ENCODE assay signal across 14 cellular contexts in genomic region chr2:38109732-38110181, GRCh38. TPM values are rescaled to one million over a fixed set of nuclear protein-coding genes. Genes with fewer than 3 reads are reported as not detected.
DNase-seq lines count a peak whose midpoint lies in the region; ATAC-seq, FAIRE-seq and TF ChIP-seq lines count a peak whose summit lies in the region.
"Had no signal": no experiment of that assay in that cellular context is flagged by ENCODE, and none has a peak within 500 bp of the region (broad histone marks: within the 10 kb centered on the region; RNA-seq: fewer than 3 reads in every experiment).

No MANE protein-coding gene starts in this region.

- H3K4me1 Mint-ChIP-seq in type B pancreatic cell (ENCODE audit: unreplicated experiment): peaks cover 71% of the 10 kb centered on the region

- H2AFZ ChIP-seq in GM23248: peak overlapping the region; percentile 20; the same call in 1 of the 2 replicates

- intact Hi-C loops in kidney (cut with DNase I): no loop called here
- intact Hi-C loops in A673 (cut with micrococcal nuclease; ENCODE audit: unreplicated experiment): no loop called here
- intact Hi-C loops in thyroid gland (cut with DNase I): no loop called here

- H3K9me3 Mint-ChIP-seq in type B pancreatic cell: peaks cover 28% of the 10 kb centered on the region
- H3K9me3 Mint-ChIP-seq: neural crest cell had no signal

- no peaks in the 10 kb centered on the region for H3K79me2 ChIP-seq in GM23248 (ENCODE audit: insufficient read depth)

- H3K27me3 ChIP-seq in GM23248 (replicated peaks; ENCODE audit: insufficient read depth) (no peaks in the 10 kb centered on the region), A673 (replicated peaks; ENCODE audit: insufficient read depth, low read depth, low read length, poor library complexity) (no peaks in the 10 kb centered on the region), thyroid gland (no peaks in the 10 kb centered on the region)

- ATAC-seq in SK-N-SH treated with all-trans-retinoic acid at 6 μM for 48 hours: peak; percentile 22; the same call in 2 of the 3 replicates
- ATAC-seq in GM21723 (IDR thresholded peaks at IDR 0.05; ENCODE audit: unreplicated experiment): no peak

- in situ Hi-C loops in GM23248 (cut with MboI): no loop called here

- CTCF ChIA-PET in A673 (lab: Charles Lee): no interaction called here

- H4K20me1 ChIP-seq in GM23248 (ENCODE audit: insufficient read depth): no peaks in the 10 kb centered on the region

- no peaks in the 10 kb centered on the region for H3K9me2 ChIP-seq in GM23248 (ENCODE audit: insufficient read depth)

- no peaks in the 10 kb centered on the region for H3K36me3 ChIP-seq in GM23248 (ENCODE audit: low read depth)
- H3K36me3 ChIP-seq in kidney (ENCODE audit: control insufficient read depth in 1 of 2, insufficient read depth in 2 of 2, low read length in 2 of 2): no peaks in the 10 kb centered on the region
- H3K36me3 ChIP-seq in A673 (ENCODE audit: insufficient read depth, low read length, poor library complexity, severe bottlenecking): no peaks in the 10 kb centered on the region
- no peaks in the 10 kb centered on the region for H3K36me3 ChIP-seq in thyroid gland

- H3K4me1 ChIP-seq in GM23248 (ENCODE audit: insufficient read depth) (peaks cover 30% of the 10 kb centered on the region), kidney (ENCODE audit: control insufficient read depth in 1 of 2, insufficient read depth in 1 of 2, low read depth in 1 of 2, low read length in 2 of 2) (peaks cover 18 to 23% of the 10 kb centered on the region in 2 donors), A673 (ENCODE audit: insufficient read depth, low read length, poor library complexity, severe bottlenecking) (peaks cover 36% of the 10 kb centered on the region), thyroid gland (peaks cover 11 to 12% of the 10 kb centered on the region in 2 donors)

- H3K36me3 Mint-ChIP-seq in type B pancreatic cell: peaks cover 13% of the 10 kb centered on the region

- TF ChIP-seq CTCF in kidney (IDR thresholded peaks at IDR 0.05; ENCODE audit: borderline replicate concordance, extremely low read depth, insufficient read depth) (no peak), type B pancreatic cell (conservative IDR thresholded peaks at IDR 0.05) (no peak), A673 (conservative IDR thresholded peaks at IDR 0.05; ENCODE audit: low read depth, low read length) (no peak), thyroid gland (IDR thresholded peaks at IDR 0.05) (no peak)

- H3K4me2 ChIP-seq in GM23248 (ENCODE audit: unreplicated experiment): peak overlapping the region; percentile 37

- peaks cover 25% of the 10 kb centered on the region for H3F3A ChIP-seq in GM23248 (ENCODE audit: insufficient read depth)

- H3K27me3 Mint-ChIP-seq in type B pancreatic cell: no peaks in the 10 kb centered on the region

- H3K9me3 ChIP-seq in GM23248 (ENCODE audit: low read depth): no peaks in the 10 kb centered on the region
- H3K9me3 ChIP-seq in kidney (ENCODE audit: control insufficient read depth in 1 of 2, low read length in 2 of 2): no peaks in the 10 kb centered on the region
- peaks cover 3% of the 10 kb centered on the region for H3K9me3 ChIP-seq in A673 (ENCODE audit: low read depth, low read length, poor library complexity, severe bottlenecking)
- H3K9me3 ChIP-seq in thyroid gland: no peaks in the 10 kb centered on the region

- POLR2A ChIA-PET in A673 (lab: Charles Lee; ENCODE audit: low non-redundant PET): no interaction called here

- BruUV-seq in A673 (replicated peaks; lab: Mats Ljungman, UMichigan): no TSS peak

- H3K27ac ChIP-seq in GM23248: peak overlapping the region; percentile 34; the same call in 1 of the 2 replicates
- peak overlapping the region; percentile 59 to 82 for H3K27ac ChIP-seq in kidney (ENCODE audit: low read depth in 2 of 2, low read length in 2 of 2)
- H3K27ac ChIP-seq in A673 (ENCODE audit: low read depth, low read length, poor library complexity, severe bottlenecking): no peak overlapping the region
- H3K27ac ChIP-seq in thyroid gland: no peak overlapping the region

- H3K9ac ChIP-seq in GM23248 (peak overlapping the region; percentile 42), kidney (ENCODE audit: low read length in 2 of 2) (peak overlapping the region in 1 of 2 donors; percentile 42)

- H3K4me3 ChIP-seq in GM23248 (no peak overlapping the region), kidney (ENCODE audit: low read length in 2 of 2) (peak overlapping the region; percentile 27 to 58), A673 (ENCODE audit: low read depth, low read length, poor library complexity, severe bottlenecking) (no peak overlapping the region), thyroid gland (replicated peaks in 1 of 3) (no peak overlapping the region)

- H3K27ac Mint-ChIP-seq in type B pancreatic cell: peak overlapping the region; percentile 91

- no peak for TF ChIP-seq POLR2A in thyroid gland (IDR thresholded peaks at IDR 0.05)

- 3 to 8% methylated on average over 4 of the region's 4 CpGs for WGBS in GM23248 (ENCODE audit: low coverage in 1 of 2, low lambda C conversion rate in 2 of 2, missing lambda C conversion rate in 2 of 2), 2 experiments
- 76 to 79% methylated on average over 4 of the region's 4 CpGs for WGBS in thyroid gland, 2 donors

- FAIRE-seq in kidney (lab: Jason Lieb, UNC): peak; percentile 55
- FAIRE-seq: TTC549 had no signal

- H3K4me3 Mint-ChIP-seq in type B pancreatic cell: peak overlapping the region; percentile 60
- H3K4me3 Mint-ChIP-seq: neural crest cell had no signal

- DNase-seq in GM23248: peak; percentile 63
- no peak for DNase-seq in kidney
- no peak for DNase-seq in type B pancreatic cell (ENCODE audit: extremely low spot score, unreplicated experiment)
- no peak for DNase-seq in A673 (ENCODE audit: low spot score)
- DNase-seq in thyroid gland: no peak
- no peak for DNase-seq in NCI-H446 (lab: John Stamatoyannopoulos, UW)
- DNase-seq: activated CD8-positive, alpha-beta memory T cell treated with anti-CD3 and anti-CD28 coated beads, Interleukin-2, amount 50 U/mL, for 48 hours; effector memory CD4-positive, alpha-beta T cell; NCI-H2081; stimulated activated CD4-positive, alpha-beta T cell treated with anti-CD3 and anti-CD28 coated beads, Interleukin-15, amount 100 ng/mL, for 24 hours had no signal

TF ChIP-seq in SK-N-SH treated with all-trans-retinoic acid at 6 μM for 48 hours, 23 proteins besides CTCF, POLR2A, EP300 and RAD21:
- no peak for TF ChIP-seq PPARA (CRISPR knock-in tag; IDR thresholded peaks at IDR 0.05; ENCODE audit: borderline replicate concordance)
- peak; percentile 67 for TF ChIP-seq ZNF70 (CRISPR knock-in tag; IDR thresholded peaks at IDR 0.05)
- TF ChIP-seq ZNF8 (CRISPR knock-in tag; IDR thresholded peaks at IDR 0.05): no peak
- TF ChIP-seq CSRNP3 (CRISPR knock-in tag; IDR thresholded peaks at IDR 0.05): no peak
- TF ChIP-seq SNAI2 (CRISPR knock-in tag; IDR thresholded peaks at IDR 0.05): no peak
- TF ChIP-seq TCF4 (CRISPR knock-in tag; IDR thresholded peaks at IDR 0.05; ENCODE audit: borderline replicate concordance): 0 out of 2 replicates have a peak, but pooled peaks have one; percentile 22
- no peak for TF ChIP-seq ZNF565 (CRISPR knock-in tag; conservative IDR thresholded peaks at IDR 0.05; ENCODE audit: low read depth)
- TF ChIP-seq RARB (CRISPR knock-in tag; IDR thresholded peaks at IDR 0.05): no peak
TF ChIP-seq in SK-N-SH treated with all-trans-retinoic acid at 6 μM for 48 hours: peak in this region for 2.

RNA-seq across cellular contexts. Expression of gene CYP1B1, which starts 33.8 kb away (rescaled TPM):
- 51.0 and 56.0 TPM in 2 replicates for total RNA-seq in GM23248 (2014; rRNA removed; shearing (Covaris generic))
- polyA plus RNA-seq in GM23248 (2016; fragmentation: Nextera tagmentation; extraction: Ambion mirVana) (112 and 116 TPM in 2 replicates), kidney (ENCODE audit: insufficient read depth, low read depth, low replicate concordance) (7.7 TPM)
- total RNA-seq in kidney (79.2 TPM), type B pancreatic cell (ENCODE audit: low replicate concordance) (176 and 360 TPM in 2 replicates), A673 (2021) (0.92 and 3.0 TPM in 2 replicates), thyroid gland (10 to 100 TPM; 10.4 to 42.2 (median 18.4) TPM)

Comparison
In these comparisons a context has a peak if more than half of its experiments do, and no peak if none do; other contexts are left out.
1. H3K27ac ChIP-seq: peak in GM23248 (single experiment) and kidney (2 of 2); none in A673 (single experiment) and thyroid gland (0 of 3).
2. H3K4me3 ChIP-seq: peak in kidney (2 of 2); none in GM23248 (single experiment), A673 (single experiment) and thyroid gland (0 of 3).